In genomic region chr10:92486637-92487036, GRCh38 we compare ENCODE assay signal across 19 cellular contexts.
A peak's percentile ranks its signal among the peaks of the same experiment; 100 is the strongest.
DNase-seq lines count a peak whose midpoint lies in the region; ATAC-seq and TF ChIP-seq lines count a peak whose summit lies in the region.
"Had no signal": no experiment of that assay in that cellular context is flagged by ENCODE, and none has a peak within 500 bp of the region (broad histone marks: within the 10 kb centered on the region; RNA-seq: fewer than 3 reads in every experiment).

No MANE protein-coding gene starts in this region.

- H3K9ac ChIP-seq in HCT116 (ENCODE audit: low read length) = no peak overlapping the region
- no peak overlapping the region for H3K9ac ChIP-seq in H9 (ENCODE audit: extremely low read depth, insufficient read length, low read length)

- H2BK20ac ChIP-seq in H9 (ENCODE audit: low read depth, low read length, poor library complexity, severe bottlenecking) = no peak overlapping the region

- H3K14ac ChIP-seq in H9 (ENCODE audit: insufficient read depth, low read length) = no peak overlapping the region

- TF ChIP-seq CTCF in HCT116 (IDR thresholded peaks at IDR 0.05 in 2 of 3, conservative IDR thresholded peaks at IDR 0.05 in 1 of 3; ENCODE audit: borderline replicate concordance in 1 of 3, insufficient read depth in 1 of 3, low read depth in 2 of 3, low read length in 2 of 3) (no peak), mucosa of descending colon (IDR thresholded peaks at IDR 0.05) (no peak), H9 (conservative IDR thresholded peaks at IDR 0.05) (no peak)

- H3K56ac ChIP-seq in H9 (ENCODE audit: insufficient read length, low read depth, low read length) = no peak overlapping the region

- H2AFZ ChIP-seq in HCT116 (ENCODE audit: low read depth, low read length, poor library complexity, severe bottlenecking) (no peak overlapping the region), H9 (ENCODE audit: low read length) (no peak overlapping the region)

- peaks cover 35% of the 10 kb centered on the region for H3K4me1 Mint-ChIP-seq in dendritic cell treated with granulocyte-macrophage colony-stimulating factor and Interleukin-4, amounts not matched to agents 40 ng/mL and 50 ng/mL, for 4 days (ENCODE audit: low read depth)
- H3K4me1 Mint-ChIP-seq in activated naive CD8-positive, alpha-beta T cell treated with anti-CD3 and anti-CD28 coated beads for 36 hours = peaks cover 5% of the 10 kb centered on the region
- H3K4me1 Mint-ChIP-seq in H9 = no peaks in the 10 kb centered on the region
- H3K4me1 Mint-ChIP-seq: naive B cell, T-helper 17 cell had no signal

- no peak overlapping the region for H3K4me2 ChIP-seq in HCT116 (ENCODE audit: low read length)
- H3K4me2 ChIP-seq in H9 (ENCODE audit: insufficient read depth, insufficient read length, low read length) = no peak overlapping the region

- H3K18ac ChIP-seq in H9 (ENCODE audit: insufficient read length, low read depth, low read length) = no peak overlapping the region

- TSS peak; percentile 29 for BruUV-seq in HCT116 (replicated peaks; lab: Mats Ljungman, UMichigan)

- H3K9me3 ChIP-seq in HCT116 (ENCODE audit: control insufficient read depth in 1 of 2, insufficient read depth in 1 of 2, low read depth in 1 of 2, low read length in 2 of 2) (no peaks in the 10 kb centered on the region), mucosa of descending colon (no peaks in the 10 kb centered on the region), H9 (ENCODE audit: control insufficient read depth, low read depth, low read length) (no peaks in the 10 kb centered on the region)
- H3K9me3 ChIP-seq: gastrocnemius medialis had no signal

- no peak overlapping the region for H4K91ac ChIP-seq in H9 (ENCODE audit: insufficient read length, low read depth, low read length)

- H4K20me1 ChIP-seq in HCT116 (ENCODE audit: insufficient read depth) (no peaks in the 10 kb centered on the region), H9 (ENCODE audit: control insufficient read depth, insufficient read depth, insufficient read length) (no peaks in the 10 kb centered on the region)

- no peak overlapping the region for H2BK5ac ChIP-seq in H9 (ENCODE audit: insufficient read length, low read length)

- H3K36me3 ChIP-seq in HCT116 (ENCODE audit: control insufficient read depth in 1 of 2, insufficient read depth in 2 of 2, low read length in 2 of 2) (peaks cover 12 to 28% of the 10 kb centered on the region in 2 experiments; a peak in 3 of 4 replicates), mucosa of descending colon (ENCODE audit: low read depth) (peaks cover 10% of the 10 kb centered on the region)

- CTCF ChIA-PET in HCT116 (lab: Charles Lee) = no interaction called here

- no peak overlapping the region for H2BK120ac ChIP-seq in H9 (ENCODE audit: low read depth, low read length, poor library complexity, severe bottlenecking)

- POLR2A ChIA-PET in HCT116 (lab: Charles Lee) = no interaction called here

- peaks cover 86% of the 10 kb centered on the region for H3K36me3 Mint-ChIP-seq in dendritic cell treated with granulocyte-macrophage colony-stimulating factor and Interleukin-4, amounts not matched to agents 40 ng/mL and 50 ng/mL, for 4 days (ENCODE audit: low read depth)
- peaks cover 33% of the 10 kb centered on the region for H3K36me3 Mint-ChIP-seq in activated naive CD8-positive, alpha-beta T cell treated with anti-CD3 and anti-CD28 coated beads for 36 hours
- H3K36me3 Mint-ChIP-seq in H9 (ENCODE audit: insufficient read depth in 1 of 3, low read depth in 3 of 3) = peaks cover 30 to 78% (median 50%) of the 10 kb centered on the region in 3 experiments

- H3K27me3 ChIP-seq in HCT116 (ENCODE audit: insufficient read depth, low read length) (no peaks in the 10 kb centered on the region), H9 (ENCODE audit: insufficient read depth, low read length) (no peaks in the 10 kb centered on the region)
- H3K27me3 ChIP-seq: gastrocnemius medialis had no signal

- TF ChIP-seq POLR2A in HCT116 (IDR thresholded peaks at IDR 0.05; ENCODE audit: borderline replicate concordance, extremely low read depth, insufficient read depth, insufficient read length) = no peak

- RAD21 ChIA-PET in HCT116 (lab: Charles Lee; ENCODE audit: low non-redundant PET in 1 of 2, low total read pairs in 2 of 2, uncharacterized antibody in 2 of 2, unreplicated experiment in 2 of 2) = no interaction called here

- intact Hi-C loops in HCT116 (cut with micrococcal nuclease) = no loop called here
- intact Hi-C loops in dendritic cell treated with granulocyte-macrophage colony-stimulating factor and Interleukin-4, amounts not matched to agents 40 ng/mL and 50 ng/mL, for 4 days (cut with micrococcal nuclease) = no loop called here
- intact Hi-C loops in mucosa of descending colon (cut with DNase I, micrococcal nuclease) = no loop called here

- H3K27ac ChIP-seq in HCT116 (ENCODE audit: low read depth, low read length) (no peak overlapping the region), H9 (ENCODE audit: insufficient read length, low read depth, low read length) (no peak overlapping the region)
- H3K27ac ChIP-seq: gastrocnemius medialis, skin epidermis had no signal

- H3K9me3 Mint-ChIP-seq in dendritic cell treated with granulocyte-macrophage colony-stimulating factor and Interleukin-4, amounts not matched to agents 40 ng/mL and 50 ng/mL, for 4 days = no peaks in the 10 kb centered on the region
- no peaks in the 10 kb centered on the region for H3K9me3 Mint-ChIP-seq in activated naive CD8-positive, alpha-beta T cell treated with anti-CD3 and anti-CD28 coated beads for 36 hours
- no peaks in the 10 kb centered on the region for H3K9me3 Mint-ChIP-seq in H9
- H3K9me3 Mint-ChIP-seq: naive B cell had no signal

- no peak overlapping the region for H2BK15ac ChIP-seq in H9 (ENCODE audit: low read depth, low read length)

- no peaks in the 10 kb centered on the region for H3K79me1 ChIP-seq in H9 (ENCODE audit: insufficient read depth, low read depth, low read length, poor library complexity, severe bottlenecking)

- TF ChIP-seq RAD21 in HCT116 (IDR thresholded peaks at IDR 0.05; ENCODE audit: low read depth) = no peak

- H3K79me2 ChIP-seq in HCT116 (ENCODE audit: insufficient read depth, low read length) (no peaks in the 10 kb centered on the region), H9 (ENCODE audit: insufficient read depth, low read length) (no peaks in the 10 kb centered on the region)

- H3T11ph ChIP-seq in H9 (ENCODE audit: low read length) = no peak overlapping the region

- no peak overlapping the region for H3K4me3 ChIP-seq in HCT116 (replicated peaks in 1 of 2; ENCODE audit: low read depth in 1 of 2, low read length in 2 of 2)
- H3K4me3 ChIP-seq in mucosa of descending colon = no peak overlapping the region
- H3K4me3 ChIP-seq: gastrocnemius medialis, skin epidermis had no signal

- no peak overlapping the region for H4K8ac ChIP-seq in H9 (replicated peaks; ENCODE audit: insufficient read length, low read depth, low read length)

- ATAC-seq in HCT116 (no peak), mucosa of descending colon (peak; percentile 39)
- ATAC-seq: gastrocnemius medialis, T-helper 17 cell had no signal

- no peak overlapping the region for H4K5ac ChIP-seq in H9 (ENCODE audit: insufficient read length, low read depth, low read length)

- peak overlapping the region; percentile 47 for H3K27ac Mint-ChIP-seq in dendritic cell treated with granulocyte-macrophage colony-stimulating factor and Interleukin-4, amounts not matched to agents 40 ng/mL and 50 ng/mL, for 4 days
- no peak overlapping the region for H3K27ac Mint-ChIP-seq in activated naive CD8-positive, alpha-beta T cell treated with anti-CD3 and anti-CD28 coated beads for 36 hours
- no peak overlapping the region for H3K27ac Mint-ChIP-seq in H9
- H3K27ac Mint-ChIP-seq: T-helper 17 cell had no signal

- H3K27me3 Mint-ChIP-seq in dendritic cell treated with granulocyte-macrophage colony-stimulating factor and Interleukin-4, amounts not matched to agents 40 ng/mL and 50 ng/mL, for 4 days = no peaks in the 10 kb centered on the region
- no peaks in the 10 kb centered on the region for H3K27me3 Mint-ChIP-seq in activated naive CD8-positive, alpha-beta T cell treated with anti-CD3 and anti-CD28 coated beads for 36 hours
- H3K27me3 Mint-ChIP-seq in H9 (ENCODE audit: low read depth) = no peaks in the 10 kb centered on the region
- H3K27me3 Mint-ChIP-seq: naive B cell, T-helper 17 cell had no signal

- H3K4me3 Mint-ChIP-seq in dendritic cell treated with granulocyte-macrophage colony-stimulating factor and Interleukin-4, amounts not matched to agents 40 ng/mL and 50 ng/mL, for 4 days = no peak overlapping the region
- H3K4me3 Mint-ChIP-seq in activated naive CD8-positive, alpha-beta T cell treated with anti-CD3 and anti-CD28 coated beads for 36 hours = no peak overlapping the region
- no peak overlapping the region for H3K4me3 Mint-ChIP-seq in H9
- H3K4me3 Mint-ChIP-seq: T-helper 17 cell had no signal

- no peaks in the 10 kb centered on the region for H3K9me2 ChIP-seq in HCT116 (ENCODE audit: insufficient read depth)

- no peak overlapping the region for H3K4ac ChIP-seq in H9 (ENCODE audit: low read depth, low read length)

- H2AK5ac ChIP-seq in H9 (ENCODE audit: insufficient read length, low read length) = no peak overlapping the region

- no peak overlapping the region for H3K23ac ChIP-seq in H9 (ENCODE audit: insufficient read length, low read depth, low read length)

- H2BK12ac ChIP-seq in H9 (ENCODE audit: insufficient read length, low read depth, low read length) = no peak overlapping the region

- H3K23me2 ChIP-seq in H9 (ENCODE audit: insufficient read length, low read depth, low read length, poor library complexity, severe bottlenecking) = no peaks in the 10 kb centered on the region

- no peak for DNase-seq in HCT116 (ENCODE audit: low read depth, low spot score)
- peak; percentile 35 for DNase-seq in OCI-M2 (lab: John Stamatoyannopoulos, UW; ENCODE audit: unreplicated experiment)
- no peak for DNase-seq in mucosa of descending colon
- DNase-seq in hepatic stellate cell (ENCODE audit: low spot score) = no peak
- no peak for DNase-seq in activated naive CD8-positive, alpha-beta T cell treated with anti-CD3 and anti-CD28 coated beads for 36 hours
- DNase-seq in DMS79 treated with DMSO at 0.1 percent for 48 hours (lab: John Stamatoyannopoulos, UW) = no peak
- no peak for DNase-seq in H9
- DNase-seq: activated CD4-positive, CD25-positive, alpha-beta regulatory T cell treated with anti-CD3 and anti-CD28 coated beads, Interleukin-2, amount 50 U/mL, for 72 hours; activated gamma-delta T cell; anterior cingulate cortex; Calu3; gastrocnemius medialis; naive B cell; NCI-H1105 treated with DMSO at 0.1 percent for 48 hours; NCI-H82; stimulated activated CD4-positive, alpha-beta T cell treated with anti-CD3 and anti-CD28 coated beads, Interleukin-4, amount 100 ng/mL, for 24 hours; T-helper 17 cell had no signal

- H3K4me1 ChIP-seq in HCT116 (ENCODE audit: control insufficient read depth in 1 of 2, insufficient read depth in 2 of 2, low read length in 2 of 2) = no peaks in the 10 kb centered on the region
- H3K4me1 ChIP-seq in mucosa of descending colon (ENCODE audit: low read depth) = no peaks in the 10 kb centered on the region
- H3K4me1 ChIP-seq in H9 (ENCODE audit: insufficient read depth, low read length) = no peaks in the 10 kb centered on the region
- H3K4me1 ChIP-seq: gastrocnemius medialis had no signal

TF ChIP-seq in HCT116, 20 proteins besides CTCF, POLR2A, EP300 and RAD21 (continues in another document):
- no peak for TF ChIP-seq MAX (IDR thresholded peaks at IDR 0.05)
